In genomic region chr6:36098920-36099647, GRCh38 we compare ENCODE assay signal across 1 cellular context.
TF ChIP-seq lines count a peak whose summit lies in the region.

No MANE protein-coding gene starts in this region.

TF ChIP-seq in K562, 482 proteins besides CTCF, POLR2A, EP300 and RAD21 (continued from another document and continues in another):
- TF ChIP-seq, protein P1, sequence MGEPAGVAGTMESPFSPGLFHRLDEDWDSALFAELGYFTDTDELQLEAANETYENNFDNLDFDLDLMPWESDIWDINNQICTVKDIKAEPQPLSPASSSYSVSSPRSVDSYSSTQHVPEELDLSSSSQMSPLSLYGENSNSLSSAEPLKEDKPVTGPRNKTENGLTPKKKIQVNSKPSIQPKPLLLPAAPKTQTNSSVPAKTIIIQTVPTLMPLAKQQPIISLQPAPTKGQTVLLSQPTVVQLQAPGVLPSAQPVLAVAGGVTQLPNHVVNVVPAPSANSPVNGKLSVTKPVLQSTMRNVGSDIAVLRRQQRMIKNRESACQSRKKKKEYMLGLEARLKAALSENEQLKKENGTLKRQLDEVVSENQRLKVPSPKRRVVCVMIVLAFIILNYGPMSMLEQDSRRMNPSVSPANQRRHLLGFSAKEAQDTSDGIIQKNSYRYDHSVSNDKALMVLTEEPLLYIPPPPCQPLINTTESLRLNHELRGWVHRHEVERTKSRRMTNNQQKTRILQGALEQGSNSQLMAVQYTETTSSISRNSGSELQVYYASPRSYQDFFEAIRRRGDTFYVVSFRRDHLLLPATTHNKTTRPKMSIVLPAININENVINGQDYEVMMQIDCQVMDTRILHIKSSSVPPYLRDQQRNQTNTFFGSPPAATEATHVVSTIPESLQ (CRISPR knock-in tag; IDR thresholded peaks at IDR 0.05) = no peak
- TF ChIP-seq ZNF445 (CRISPR knock-in tag; IDR thresholded peaks at IDR 0.05; ENCODE audit: low read depth) (no peak), ZNF316 (IDR thresholded peaks at IDR 0.05) (peak; percentile 87), LEF1 (IDR thresholded peaks at IDR 0.05) (no peak), HMGN3 (IDR thresholded peaks at IDR 0.05; ENCODE audit: borderline replicate concordance, extremely low read depth, insufficient read length, low read depth, low read length) (no peak), PHB2 (IDR thresholded peaks at IDR 0.05; ENCODE audit: low read depth) (no peak), ZNF668 (CRISPR knock-in tag; IDR thresholded peaks at IDR 0.05) (peak; percentile 18; the same call in 1 of the 2 replicates), ZNF707 (CRISPR knock-in tag; conservative IDR thresholded peaks at IDR 0.05) (no peak), SMARCC2 (IDR thresholded peaks at IDR 0.05; ENCODE audit: low read depth) (peak; percentile 68; the same call in 1 of the 2 replicates), TEAD4 (IDR thresholded peaks at IDR 0.05; ENCODE audit: low read length) (peak; percentile 76), TEAD4 (CRISPR knock-in tag; IDR thresholded peaks at IDR 0.05; ENCODE audit: borderline replicate concordance) (no peak), PRMT5 (CRISPR knock-in tag; IDR thresholded peaks at IDR 0.05) (no peak), ZNF584 (CRISPR knock-in tag; IDR thresholded peaks at IDR 0.05; ENCODE audit: low read depth) (no peak), SRSF7 (optimal IDR thresholded peaks at IDR 0.05; ENCODE audit: low read depth, low read length) (no peak), MTA3 (IDR thresholded peaks at IDR 0.05; ENCODE audit: borderline replicate concordance) (0 out of 2 replicates have a peak, but pooled peaks have one; percentile 7), SIN3A (IDR thresholded peaks at IDR 0.05; ENCODE audit: borderline replicate concordance in 2 of 2, control insufficient read depth in 1 of 2, low read depth in 2 of 2, low read length in 2 of 2) (no peak), MAFF (IDR thresholded peaks at IDR 0.05; ENCODE audit: low read length) (peak; percentile 74), TCF15 (CRISPR knock-in tag; IDR thresholded peaks at IDR 0.05) (no peak), ZBTB12 (CRISPR knock-in tag; IDR thresholded peaks at IDR 0.05) (no peak), SMAD1 (IDR thresholded peaks at IDR 0.05; ENCODE audit: low read depth, low read length, partially characterized antibody) (no peak), MEF2A (IDR thresholded peaks at IDR 0.05; ENCODE audit: control insufficient read depth, low read depth, low read length) (no peak), ZNF184 (CRISPR knock-in tag; IDR thresholded peaks at IDR 0.05) (no peak), BACH1 (tag; IDR thresholded peaks at IDR 0.05) (peak; percentile 54; the same call in 1 of the 2 replicates), SPI1 (IDR thresholded peaks at IDR 0.05; ENCODE audit: borderline replicate concordance, low read depth, low read length) (peak; percentile 42; the same call in 1 of the 2 replicates), DMBX1 (CRISPR knock-in tag; IDR thresholded peaks at IDR 0.05; ENCODE audit: borderline replicate concordance) (peak; percentile 58; the same call in 1 of the 2 replicates), ZNF24 (IDR thresholded peaks at IDR 0.05) (no peak), MCM3 (IDR thresholded peaks at IDR 0.05) (no peak), ZNF133 (CRISPR knock-in tag; IDR thresholded peaks at IDR 0.05) (no peak), ZBTB8A (IDR thresholded peaks at IDR 0.05; ENCODE audit: partially characterized antibody) (peak; percentile 48), KLF6 (CRISPR knock-in tag; IDR thresholded peaks at IDR 0.05; ENCODE audit: borderline replicate concordance) (no peak)
- TF ChIP-seq, protein P2, sequence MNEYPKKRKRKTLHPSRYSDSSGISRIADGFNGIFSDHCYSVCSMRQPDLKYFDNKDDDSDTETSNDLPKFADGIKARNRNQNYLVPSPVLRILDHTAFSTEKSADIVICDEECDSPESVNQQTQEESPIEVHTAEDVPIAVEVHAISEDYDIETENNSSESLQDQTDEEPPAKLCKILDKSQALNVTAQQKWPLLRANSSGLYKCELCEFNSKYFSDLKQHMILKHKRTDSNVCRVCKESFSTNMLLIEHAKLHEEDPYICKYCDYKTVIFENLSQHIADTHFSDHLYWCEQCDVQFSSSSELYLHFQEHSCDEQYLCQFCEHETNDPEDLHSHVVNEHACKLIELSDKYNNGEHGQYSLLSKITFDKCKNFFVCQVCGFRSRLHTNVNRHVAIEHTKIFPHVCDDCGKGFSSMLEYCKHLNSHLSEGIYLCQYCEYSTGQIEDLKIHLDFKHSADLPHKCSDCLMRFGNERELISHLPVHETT (CRISPR knock-in tag; conservative IDR thresholded peaks at IDR 0.05 in 1 of 2, IDR thresholded peaks at IDR 0.05 in 1 of 2) = peak in 1 of 2 experiments; percentile 50; a peak in 1 of 4 replicates
- TF ChIP-seq, protein P3, sequence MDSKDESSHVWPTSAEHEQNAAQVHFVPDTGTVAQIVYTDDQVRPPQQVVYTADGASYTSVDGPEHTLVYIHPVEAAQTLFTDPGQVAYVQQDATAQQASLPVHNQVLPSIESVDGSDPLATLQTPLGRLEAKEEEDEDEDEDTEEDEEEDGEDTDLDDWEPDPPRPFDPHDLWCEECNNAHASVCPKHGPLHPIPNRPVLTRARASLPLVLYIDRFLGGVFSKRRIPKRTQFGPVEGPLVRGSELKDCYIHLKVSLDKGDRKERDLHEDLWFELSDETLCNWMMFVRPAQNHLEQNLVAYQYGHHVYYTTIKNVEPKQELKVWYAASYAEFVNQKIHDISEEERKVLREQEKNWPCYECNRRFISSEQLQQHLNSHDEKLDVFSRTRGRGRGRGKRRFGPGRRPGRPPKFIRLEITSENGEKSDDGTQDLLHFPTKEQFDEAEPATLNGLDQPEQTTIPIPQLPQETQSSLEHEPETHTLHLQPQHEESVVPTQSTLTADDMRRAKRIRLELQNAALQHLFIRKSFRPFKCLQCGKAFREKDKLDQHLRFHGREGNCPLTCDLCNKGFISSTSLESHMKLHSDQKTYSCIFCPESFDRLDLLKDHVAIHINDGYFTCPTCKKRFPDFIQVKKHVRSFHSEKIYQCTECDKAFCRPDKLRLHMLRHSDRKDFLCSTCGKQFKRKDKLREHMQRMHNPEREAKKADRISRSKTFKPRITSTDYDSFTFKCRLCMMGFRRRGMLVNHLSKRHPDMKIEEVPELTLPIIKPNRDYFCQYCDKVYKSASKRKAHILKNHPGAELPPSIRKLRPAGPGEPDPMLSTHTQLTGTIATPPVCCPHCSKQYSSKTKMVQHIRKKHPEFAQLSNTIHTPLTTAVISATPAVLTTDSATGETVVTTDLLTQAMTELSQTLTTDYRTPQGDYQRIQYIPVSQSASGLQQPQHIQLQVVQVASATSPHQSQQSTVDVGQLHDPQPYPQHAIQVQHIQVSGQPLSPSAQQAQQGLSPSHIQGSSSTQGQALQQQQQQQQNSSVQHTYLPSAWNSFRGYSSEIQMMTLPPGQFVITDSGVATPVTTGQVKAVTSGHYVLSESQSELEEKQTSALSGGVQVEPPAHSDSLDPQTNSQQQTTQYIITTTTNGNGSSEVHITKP (IDR thresholded peaks at IDR 0.05; ENCODE audit: partially characterized antibody) = no peak
- TF ChIP-seq, protein P4, sequence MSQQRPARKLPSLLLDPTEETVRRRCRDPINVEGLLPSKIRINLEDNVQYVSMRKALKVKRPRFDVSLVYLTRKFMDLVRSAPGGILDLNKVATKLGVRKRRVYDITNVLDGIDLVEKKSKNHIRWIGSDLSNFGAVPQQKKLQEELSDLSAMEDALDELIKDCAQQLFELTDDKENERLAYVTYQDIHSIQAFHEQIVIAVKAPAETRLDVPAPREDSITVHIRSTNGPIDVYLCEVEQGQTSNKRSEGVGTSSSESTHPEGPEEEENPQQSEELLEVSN (IDR thresholded peaks at IDR 0.05; ENCODE audit: borderline replicate concordance in 1 of 2, extremely low read depth in 1 of 2, insufficient read depth in 1 of 2, insufficient read length in 1 of 2, low read depth in 1 of 2, low read length in 1 of 2, poor library complexity in 1 of 2, severe bottlenecking in 1 of 2) = peak; percentile 72 to 97
- TF ChIP-seq, protein P5, sequence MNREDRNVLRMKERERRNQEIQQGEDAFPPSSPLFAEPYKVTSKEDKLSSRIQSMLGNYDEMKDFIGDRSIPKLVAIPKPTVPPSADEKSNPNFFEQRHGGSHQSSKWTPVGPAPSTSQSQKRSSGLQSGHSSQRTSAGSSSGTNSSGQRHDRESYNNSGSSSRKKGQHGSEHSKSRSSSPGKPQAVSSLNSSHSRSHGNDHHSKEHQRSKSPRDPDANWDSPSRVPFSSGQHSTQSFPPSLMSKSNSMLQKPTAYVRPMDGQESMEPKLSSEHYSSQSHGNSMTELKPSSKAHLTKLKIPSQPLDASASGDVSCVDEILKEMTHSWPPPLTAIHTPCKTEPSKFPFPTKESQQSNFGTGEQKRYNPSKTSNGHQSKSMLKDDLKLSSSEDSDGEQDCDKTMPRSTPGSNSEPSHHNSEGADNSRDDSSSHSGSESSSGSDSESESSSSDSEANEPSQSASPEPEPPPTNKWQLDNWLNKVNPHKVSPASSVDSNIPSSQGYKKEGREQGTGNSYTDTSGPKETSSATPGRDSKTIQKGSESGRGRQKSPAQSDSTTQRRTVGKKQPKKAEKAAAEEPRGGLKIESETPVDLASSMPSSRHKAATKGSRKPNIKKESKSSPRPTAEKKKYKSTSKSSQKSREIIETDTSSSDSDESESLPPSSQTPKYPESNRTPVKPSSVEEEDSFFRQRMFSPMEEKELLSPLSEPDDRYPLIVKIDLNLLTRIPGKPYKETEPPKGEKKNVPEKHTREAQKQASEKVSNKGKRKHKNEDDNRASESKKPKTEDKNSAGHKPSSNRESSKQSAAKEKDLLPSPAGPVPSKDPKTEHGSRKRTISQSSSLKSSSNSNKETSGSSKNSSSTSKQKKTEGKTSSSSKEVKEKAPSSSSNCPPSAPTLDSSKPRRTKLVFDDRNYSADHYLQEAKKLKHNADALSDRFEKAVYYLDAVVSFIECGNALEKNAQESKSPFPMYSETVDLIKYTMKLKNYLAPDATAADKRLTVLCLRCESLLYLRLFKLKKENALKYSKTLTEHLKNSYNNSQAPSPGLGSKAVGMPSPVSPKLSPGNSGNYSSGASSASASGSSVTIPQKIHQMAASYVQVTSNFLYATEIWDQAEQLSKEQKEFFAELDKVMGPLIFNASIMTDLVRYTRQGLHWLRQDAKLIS (CRISPR knock-in tag; IDR thresholded peaks at IDR 0.05) = no peak
- TF ChIP-seq, protein P6, sequence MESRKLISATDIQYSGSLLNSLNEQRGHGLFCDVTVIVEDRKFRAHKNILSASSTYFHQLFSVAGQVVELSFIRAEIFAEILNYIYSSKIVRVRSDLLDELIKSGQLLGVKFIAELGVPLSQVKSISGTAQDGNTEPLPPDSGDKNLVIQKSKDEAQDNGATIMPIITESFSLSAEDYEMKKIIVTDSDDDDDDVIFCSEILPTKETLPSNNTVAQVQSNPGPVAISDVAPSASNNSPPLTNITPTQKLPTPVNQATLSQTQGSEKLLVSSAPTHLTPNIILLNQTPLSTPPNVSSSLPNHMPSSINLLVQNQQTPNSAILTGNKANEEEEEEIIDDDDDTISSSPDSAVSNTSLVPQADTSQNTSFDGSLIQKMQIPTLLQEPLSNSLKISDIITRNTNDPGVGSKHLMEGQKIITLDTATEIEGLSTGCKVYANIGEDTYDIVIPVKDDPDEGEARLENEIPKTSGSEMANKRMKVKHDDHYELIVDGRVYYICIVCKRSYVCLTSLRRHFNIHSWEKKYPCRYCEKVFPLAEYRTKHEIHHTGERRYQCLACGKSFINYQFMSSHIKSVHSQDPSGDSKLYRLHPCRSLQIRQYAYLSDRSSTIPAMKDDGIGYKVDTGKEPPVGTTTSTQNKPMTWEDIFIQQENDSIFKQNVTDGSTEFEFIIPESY (CRISPR knock-in tag; IDR thresholded peaks at IDR 0.05) = no peak
- TF ChIP-seq, protein P7, sequence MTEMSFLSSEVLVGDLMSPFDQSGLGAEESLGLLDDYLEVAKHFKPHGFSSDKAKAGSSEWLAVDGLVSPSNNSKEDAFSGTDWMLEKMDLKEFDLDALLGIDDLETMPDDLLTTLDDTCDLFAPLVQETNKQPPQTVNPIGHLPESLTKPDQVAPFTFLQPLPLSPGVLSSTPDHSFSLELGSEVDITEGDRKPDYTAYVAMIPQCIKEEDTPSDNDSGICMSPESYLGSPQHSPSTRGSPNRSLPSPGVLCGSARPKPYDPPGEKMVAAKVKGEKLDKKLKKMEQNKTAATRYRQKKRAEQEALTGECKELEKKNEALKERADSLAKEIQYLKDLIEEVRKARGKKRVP (CRISPR knock-in tag; IDR thresholded peaks at IDR 0.05) = 0 out of 2 replicates have a peak, but pooled peaks have one; percentile 28
- TF ChIP-seq, protein P8, sequence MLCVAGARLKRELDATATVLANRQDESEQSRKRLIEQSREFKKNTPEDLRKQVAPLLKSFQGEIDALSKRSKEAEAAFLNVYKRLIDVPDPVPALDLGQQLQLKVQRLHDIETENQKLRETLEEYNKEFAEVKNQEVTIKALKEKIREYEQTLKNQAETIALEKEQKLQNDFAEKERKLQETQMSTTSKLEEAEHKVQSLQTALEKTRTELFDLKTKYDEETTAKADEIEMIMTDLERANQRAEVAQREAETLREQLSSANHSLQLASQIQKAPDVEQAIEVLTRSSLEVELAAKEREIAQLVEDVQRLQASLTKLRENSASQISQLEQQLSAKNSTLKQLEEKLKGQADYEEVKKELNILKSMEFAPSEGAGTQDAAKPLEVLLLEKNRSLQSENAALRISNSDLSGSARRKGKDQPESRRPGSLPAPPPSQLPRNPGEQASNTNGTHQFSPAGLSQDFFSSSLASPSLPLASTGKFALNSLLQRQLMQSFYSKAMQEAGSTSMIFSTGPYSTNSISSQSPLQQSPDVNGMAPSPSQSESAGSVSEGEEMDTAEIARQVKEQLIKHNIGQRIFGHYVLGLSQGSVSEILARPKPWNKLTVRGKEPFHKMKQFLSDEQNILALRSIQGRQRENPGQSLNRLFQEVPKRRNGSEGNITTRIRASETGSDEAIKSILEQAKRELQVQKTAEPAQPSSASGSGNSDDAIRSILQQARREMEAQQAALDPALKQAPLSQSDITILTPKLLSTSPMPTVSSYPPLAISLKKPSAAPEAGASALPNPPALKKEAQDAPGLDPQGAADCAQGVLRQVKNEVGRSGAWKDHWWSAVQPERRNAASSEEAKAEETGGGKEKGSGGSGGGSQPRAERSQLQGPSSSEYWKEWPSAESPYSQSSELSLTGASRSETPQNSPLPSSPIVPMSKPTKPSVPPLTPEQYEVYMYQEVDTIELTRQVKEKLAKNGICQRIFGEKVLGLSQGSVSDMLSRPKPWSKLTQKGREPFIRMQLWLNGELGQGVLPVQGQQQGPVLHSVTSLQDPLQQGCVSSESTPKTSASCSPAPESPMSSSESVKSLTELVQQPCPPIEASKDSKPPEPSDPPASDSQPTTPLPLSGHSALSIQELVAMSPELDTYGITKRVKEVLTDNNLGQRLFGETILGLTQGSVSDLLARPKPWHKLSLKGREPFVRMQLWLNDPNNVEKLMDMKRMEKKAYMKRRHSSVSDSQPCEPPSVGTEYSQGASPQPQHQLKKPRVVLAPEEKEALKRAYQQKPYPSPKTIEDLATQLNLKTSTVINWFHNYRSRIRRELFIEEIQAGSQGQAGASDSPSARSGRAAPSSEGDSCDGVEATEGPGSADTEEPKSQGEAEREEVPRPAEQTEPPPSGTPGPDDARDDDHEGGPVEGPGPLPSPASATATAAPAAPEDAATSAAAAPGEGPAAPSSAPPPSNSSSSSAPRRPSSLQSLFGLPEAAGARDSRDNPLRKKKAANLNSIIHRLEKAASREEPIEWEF (CRISPR knock-in tag; IDR thresholded peaks at IDR 0.05) = 0 out of 2 replicates have a peak, but pooled peaks have one; percentile 18
